Comparison of ENCODE assay signal across 18 cellular contexts in genomic region chr2:86082768-86083167, GRCh38.
"Had no signal": no experiment of that assay in that cellular context is flagged by ENCODE, and none has a peak within 500 bp of the region (broad histone marks: within the 10 kb centered on the region; RNA-seq: fewer than 3 reads in every experiment).

No MANE protein-coding gene starts in this region.

- ATAC-seq: foreskin keratinocyte; left colon; naive thymus-derived CD4-positive, alpha-beta T cell; stimulated activated naive CD8-positive, alpha-beta T cell treated with anti-CD3 and anti-CD28 coated beads, Interleukin-15, Interleukin-2, amounts not matched to agents 100 U/mL and 50 U/mL, for 24 hours; upper lobe of right lung had no signal

- H3K9me3 Mint-ChIP-seq: naive thymus-derived CD4-positive, alpha-beta T cell; neural crest cell had no signal

- H3K4me3 ChIP-seq: colonic mucosa, dorsolateral prefrontal cortex, esophagus squamous epithelium, right atrium auricular region, sigmoid colon, skin epidermis, tibial artery, upper lobe of right lung had no signal

- H3K27me3 Mint-ChIP-seq: naive thymus-derived CD4-positive, alpha-beta T cell had no signal

- DNase-seq: caudate nucleus; colonic mucosa; dorsolateral prefrontal cortex; effector CD8-positive, alpha-beta T cell; esophagus squamous epithelium; foreskin keratinocyte; kidney; left colon; naive thymus-derived CD4-positive, alpha-beta T cell; posterior cingulate gyrus; sigmoid colon; stimulated activated CD4-positive, alpha-beta T cell treated with anti-CD3 and anti-CD28 coated beads, Interleukin-12 subunit alpha, Interleukin-12 subunit beta, amount 100 ng/mL, for 4 hours; stimulated activated naive CD8-positive, alpha-beta T cell treated with anti-CD3 and anti-CD28 coated beads, Interleukin-15, Interleukin-2, amounts not matched to agents 100 U/mL and 50 U/mL, for 24 hours; tibial artery; upper lobe of right lung had no signal

- H3K4me3 Mint-ChIP-seq: naive thymus-derived CD4-positive, alpha-beta T cell; neural crest cell had no signal

- H3K4me1 Mint-ChIP-seq: neural crest cell had no signal
